ENCODE assay signal across 2 cellular contexts in genomic region chr22:22608022-22608421, GRCh38. TPM values are rescaled to one million over a fixed set of nuclear protein-coding genes. Genes with fewer than 3 reads are reported as not detected.
"Had no signal": no experiment of that assay in that cellular context is flagged by ENCODE, and none has a peak within 500 bp of the region (broad histone marks: within the 10 kb centered on the region; RNA-seq: fewer than 3 reads in every experiment).

No MANE protein-coding gene starts in this region.

RNA-seq across cellular contexts. Expression of gene GGTLC2, which starts 36.4 kb away (rescaled TPM):
- total RNA-seq: G401, GM12878 had no signal
- polyA plus RNA-seq: GM12878 had no signal
